ENCODE assay signal across 27 cellular contexts in genomic region chr4:186739802-186740434, GRCh38. TPM values are rescaled to one million over a fixed set of nuclear protein-coding genes. Genes with fewer than 3 reads are reported as not detected.
DNase-seq lines count a peak whose midpoint lies in the region; ATAC-seq, FAIRE-seq and TF ChIP-seq lines count a peak whose summit lies in the region.
"Had no signal": no experiment of that assay in that cellular context is flagged by ENCODE, and none has a peak within 500 bp of the region (broad histone marks: within the 10 kb centered on the region; RNA-seq: fewer than 3 reads in every experiment).

No MANE protein-coding gene starts in this region.

- intact Hi-C loops in HepG2 (cut with micrococcal nuclease; ENCODE audit: unreplicated experiment) (no loop called here), right lobe of liver (cut with DNase I) (no loop called here), left colon (cut with DNase I, micrococcal nuclease) (no loop called here)

- no peak for FAIRE-seq in HepG2 (lab: Jason Lieb, UNC)
- FAIRE-seq: G401.6 had no signal

- H3K79me2 ChIP-seq in HepG2 (ENCODE audit: insufficient read depth, low read length) = no peaks in the 10 kb centered on the region

- H2AFZ ChIP-seq in HepG2 (ENCODE audit: low read length) = no peak overlapping the region

- H3K9me3 ChIP-seq in HepG2 (ENCODE audit: low read length) = no peaks in the 10 kb centered on the region
- no peaks in the 10 kb centered on the region for H3K9me3 ChIP-seq in right lobe of liver
- H3K9me3 ChIP-seq: gastroesophageal sphincter, left ventricle myocardium inferior, tibial artery had no signal

- H3K27ac ChIP-seq in HepG2 (ENCODE audit: extremely low read length, insufficient read depth, low read length) = no peak overlapping the region
- no peak overlapping the region for H3K27ac ChIP-seq in right lobe of liver
- H3K27ac ChIP-seq: gastroesophageal sphincter, left ventricle myocardium inferior, tibial artery had no signal

- TF ChIP-seq POLR2A in HepG2 (IDR thresholded peaks at IDR 0.05; ENCODE audit: insufficient read depth in 1 of 2, low read depth in 2 of 2, low read length in 2 of 2) (no peak), right lobe of liver (IDR thresholded peaks at IDR 0.05) (no peak)

- no peak; the same call in 1 of the 3 replicates for ATAC-seq in HepG2
- ATAC-seq in right lobe of liver = no peak
- peak; percentile 89 for ATAC-seq in left colon
- no peak for ATAC-seq in GM19452 (IDR thresholded peaks at IDR 0.05; ENCODE audit: unreplicated experiment)
- ATAC-seq: CD8-positive, alpha-beta T cell; gastroesophageal sphincter; natural killer cell; PC-3 had no signal

- CTCF ChIA-PET in HepG2 (lab: Yijun Ruan, JAX; ENCODE audit: low intra/inter-chr PET ratio, low total read pairs) = no interaction called here

- no TSS peak for BruUV-seq in HepG2 (replicated peaks; lab: Mats Ljungman, UMichigan)

- in situ Hi-C loops in HepG2 (cut with HindIII; ENCODE audit: extremely low pct_ligation_motif_present, low pct_unique_long_range_greater_than_20kb) = loop anchor here (25.0 kb wide), 1 partner anchor 197 kb away; no protein-coding TSS in a partner anchor

- H3K4me1 ChIP-seq in HepG2 (ENCODE audit: insufficient read depth, low read length) = peaks cover 49% of the 10 kb centered on the region
- no peaks in the 10 kb centered on the region for H3K4me1 ChIP-seq in right lobe of liver
- H3K4me1 ChIP-seq: gastroesophageal sphincter, left ventricle myocardium inferior had no signal

- DNase-seq in HepG2 (ENCODE audit: low spot score) = no peak
- no peak for DNase-seq in right lobe of liver
- peak; percentile 94 for DNase-seq in NCI-H69 (lab: John Stamatoyannopoulos, UW)
- peak; percentile 59 to 68 for DNase-seq in left colon
- no peak for DNase-seq in epidermal melanocyte (ENCODE audit: insufficient read length, low spot score)
- no peak for DNase-seq in NCI-H146 treated with DMSO at 0.1 percent for 48 hours (lab: John Stamatoyannopoulos, UW; ENCODE audit: unreplicated experiment)
- DNase-seq in SW 1271 (lab: John Stamatoyannopoulos, UW) = no peak
- DNase-seq: activated B cell treated with CpG ODN at 0.5 μM for 24 hours; activated CD4-positive, alpha-beta T cell treated with anti-CD3 and anti-CD28 coated beads, Interleukin-2, amount 50 U/mL, for 1 hour; activated T-cell treated with anti-CD3 and anti-CD28 coated beads, Interleukin-2, amount 50 U/mL, for 48 hours; CD8-positive, alpha-beta T cell; dermis blood vessel endothelial cell; DMS53; H9; left ventricle myocardium inferior; natural killer cell; NCI-H187 treated with DMSO at 0.1 percent for 48 hours; NCI-H345; PC-3; Right ventricle myocardium superior; stimulated activated CD4-positive, alpha-beta T cell treated with anti-CD3 and anti-CD28 coated beads, Interleukin-1b, Interleukin-23, amount 100 ng/mL, for 48 hours; T1000; tibial artery had no signal

- POLR2A ChIA-PET in HepG2 (lab: Yijun Ruan, JAX) = interaction anchor here (1.4 kb wide), 1 partner anchor 16 kb away, joined by 4 read pairs; the partner anchor contains the start of gene FAT1

- no peak for TF ChIP-seq RAD21 in HepG2 (CRISPR knock-in tag; IDR thresholded peaks at IDR 0.05)

- H4K20me1 ChIP-seq in HepG2 (ENCODE audit: insufficient read depth, low read length) = no peaks in the 10 kb centered on the region

- peak overlapping the region; percentile 31; the same call in 1 of the 2 replicates for H3K4me2 ChIP-seq in HepG2 (ENCODE audit: low read depth, low read length)
- H3K4me2 ChIP-seq: smooth muscle cell had no signal

- WGBS in HepG2 (ENCODE audit: low lambda C conversion rate) = 59% methylated on average over 2 of the region's 5 CpGs
- 82% methylated on average over 5 of the region's 5 CpGs for WGBS in right lobe of liver (ENCODE audit: insufficient coverage, low coverage, low lambda C conversion rate, missing lambda C conversion rate)

- H3K36me3 ChIP-seq in HepG2 (replicated peaks in 1 of 2; ENCODE audit: control insufficient read depth in 1 of 2, insufficient read depth in 2 of 2, low read length in 2 of 2) (no peaks in the 10 kb centered on the region), right lobe of liver (no peaks in the 10 kb centered on the region)
- H3K36me3 ChIP-seq: gastroesophageal sphincter, left ventricle myocardium inferior, tibial artery had no signal

- H3K4me3 ChIP-seq in HepG2 (replicated peaks in 1 of 3; ENCODE audit: insufficient read depth in 1 of 3, low read depth in 2 of 3, low read length in 3 of 3) = no peak overlapping the region
- no peak overlapping the region for H3K4me3 ChIP-seq in right lobe of liver
- H3K4me3 ChIP-seq: gastroesophageal sphincter, left ventricle myocardium inferior, smooth muscle cell, tibial artery had no signal

- TF ChIP-seq EP300 in HepG2 (IDR thresholded peaks at IDR 0.05; ENCODE audit: low read depth in 2 of 2, low read length in 2 of 2) (no peak), HepG2 (CRISPR knock-in tag; IDR thresholded peaks at IDR 0.05; ENCODE audit: borderline replicate concordance) (no peak)

- TF ChIP-seq CTCF in HepG2 (CRISPR knock-in tag; IDR thresholded peaks at IDR 0.05) = no peak
- no peak for TF ChIP-seq CTCF in right lobe of liver (IDR thresholded peaks at IDR 0.05)

- H3K9ac ChIP-seq in HepG2 (ENCODE audit: insufficient read depth, low read depth, low read length) = no peak overlapping the region

- H3K27me3 ChIP-seq in HepG2 (ENCODE audit: control insufficient read depth in 1 of 2, insufficient read depth in 2 of 2, low read length in 2 of 2) (no peaks in the 10 kb centered on the region), right lobe of liver (no peaks in the 10 kb centered on the region)
- H3K27me3 ChIP-seq: gastroesophageal sphincter, tibial artery had no signal

TF ChIP-seq in HepG2, 621 proteins besides CTCF, POLR2A, EP300 and RAD21:
- TF ChIP-seq SIN3A (IDR thresholded peaks at IDR 0.05; ENCODE audit: borderline replicate concordance, low read depth, low read length) (no peak), ZMYM4 (CRISPR knock-in tag; IDR thresholded peaks at IDR 0.05) (0 out of 2 replicates have a peak, but pooled peaks have one; percentile 34)
TF ChIP-seq in HepG2: peak in this region for 1.

RNA-seq across cellular contexts. Expression of gene FAT1, which starts 16.3 kb away (rescaled TPM):
- total RNA-seq in HepG2 (2016; rRNA removed; fragmentation: Illumina TruSeq; extraction: Trizol) (176 and 185 TPM in 2 replicates), right lobe of liver (100 to 1,000 TPM in 2 of 6 experiments, 10 to 100 TPM in 4; 32.9 to 173 (median 69.7) TPM), left colon (100 to 1,000 TPM; 291 to 299 TPM)
- 74.9 and 87.3 TPM in 2 replicates for total RNA-seq in HepG2 (2016; cell fraction: cytosol; rRNA removed; fragmentation: Illumina TruSeq; extraction: Trizol; ENCODE audit: low read depth)
- 158 and 182 TPM in 2 replicates for total RNA-seq in HepG2 (2016; cell fraction: insoluble cytoplasmic fraction; rRNA removed; fragmentation: Illumina TruSeq; extraction: Trizol)
- total RNA-seq in HepG2 (2016; cell fraction: membrane; rRNA removed; fragmentation: Illumina TruSeq; extraction: Trizol) = 361 and 484 TPM in 2 replicates
- 203 and 219 TPM in 2 replicates for total RNA-seq in HepG2 (2016; cell fraction: nucleus; rRNA removed; fragmentation: Illumina TruSeq; extraction: Trizol)
- polyA plus RNA-seq in HepG2 (2011; rRNA removed) = 193 and 216 TPM in 2 replicates
- 145 and 153 TPM in 2 replicates for polyA plus RNA-seq in HepG2 (2011; cell fraction: cytosol; rRNA removed)
- 169 and 173 TPM in 2 replicates for polyA plus RNA-seq in HepG2 (2011; cell fraction: nucleus; rRNA removed)
- 84.5 and 103 TPM in 2 replicates for polyA plus RNA-seq in HepG2 (2012)
- polyA plus RNA-seq in HepG2 (2016; cell fraction: cytosol; fragmentation: Illumina TruSeq; extraction: Trizol; ENCODE audit: low read depth) = 2.5 and 3.2 TPM in 2 replicates
- polyA plus RNA-seq in HepG2 (2016; cell fraction: insoluble cytoplasmic fraction; fragmentation: Illumina TruSeq; extraction: Trizol; ENCODE audit: low read depth) = 34.1 and 47.0 TPM in 2 replicates
- polyA plus RNA-seq in HepG2 (2016; cell fraction: membrane; fragmentation: Illumina TruSeq; extraction: Trizol; ENCODE audit: low read depth) = 7.0 and 7.3 TPM in 2 replicates
- polyA plus RNA-seq in HepG2 (2016; cell fraction: nucleus; fragmentation: Illumina TruSeq; extraction: Trizol; ENCODE audit: insufficient read depth, low read depth) = 164 and 179 TPM in 2 replicates
- polyA minus RNA-seq in HepG2 (2011; rRNA and poly(A)+ RNA removed; ENCODE audit: low replicate concordance) = 311 and 1,912 TPM in 2 replicates
- polyA minus RNA-seq in HepG2 (2011; cell fraction: cytosol; rRNA and poly(A)+ RNA removed) = 510 and 534 TPM in 2 replicates
- polyA minus RNA-seq in HepG2 (2011; cell fraction: nucleus; rRNA and poly(A)+ RNA removed) = 531 and 554 TPM in 2 replicates
- total RNA-seq: activated B cell treated with CpG ODN at 0.5 μM for 24 hours; CD8-positive, alpha-beta T cell; natural killer cell had no signal

Comparison
In these comparisons a context has a peak if more than half of its experiments do, and no peak if none do; other contexts are left out.
1. DNase-seq: peak in NCI-H69 (single experiment) and left colon (2 of 2); none in HepG2 (single experiment), right lobe of liver (0 of 3), epidermal melanocyte (single experiment), NCI-H146 treated with DMSO at 0.1 percent for 48 hours (single experiment) and SW 1271 (0 of 2).